ENCODE assay signal across 35 cellular contexts in the genomic region with DNA sequence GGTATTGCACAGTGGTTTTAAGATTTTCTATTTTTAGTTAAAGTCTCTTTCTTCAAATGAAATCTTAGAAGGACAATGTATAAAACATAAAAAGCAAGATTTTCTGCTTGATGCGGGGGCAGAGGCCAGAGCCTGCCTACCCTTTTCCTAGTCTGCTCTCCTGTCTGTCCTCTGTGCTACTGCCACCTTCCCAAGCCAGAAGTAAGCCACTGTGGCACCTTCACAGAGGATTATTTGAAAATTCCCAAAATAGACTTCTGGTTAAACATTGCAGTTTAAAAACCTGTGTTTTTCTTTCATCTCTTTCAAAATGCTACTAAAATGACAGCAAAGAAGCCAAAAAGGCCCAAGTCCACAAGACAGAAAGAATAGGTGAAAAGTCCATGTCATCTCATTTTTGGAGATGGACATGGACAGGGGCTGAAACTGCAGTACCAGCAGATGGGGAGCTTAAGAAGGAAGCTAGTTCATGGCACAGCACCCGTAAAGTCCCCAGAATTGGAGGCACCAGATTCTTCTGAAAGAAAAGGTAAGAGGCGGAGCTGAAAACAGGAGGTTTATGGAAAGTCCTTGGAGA. TPM values are rescaled to one million over a fixed set of nuclear protein-coding genes. Genes with fewer than 3 reads are reported as not detected.
"Had no signal": no experiment of that assay in that cellular context is flagged by ENCODE, and none has a peak within 500 bp of the region (broad histone marks: within the 10 kb centered on the region; RNA-seq: fewer than 3 reads in every experiment).

No MANE protein-coding gene starts in this region.

- ATAC-seq: activated CD8-positive, alpha-beta T cell treated with anti-CD3 and anti-CD28 coated beads for 36 hours; activated naive CD4-positive, alpha-beta T cell treated with anti-CD3 and anti-CD28 coated beads, Interleukin-2, amount 50 U/mL, for 72 hours; activated T-cell treated with anti-CD3 and anti-CD28 coated beads, Interleukin-2, amount 50 U/mL, for 4 hours; activated T-cell treated with anti-CD3 and anti-CD28 coated beads, Interleukin-2, amount 50 U/mL, for 72 hours; activated T-helper 17 cell treated with anti-CD3 and anti-CD28 coated beads, Interleukin-2, amount 50 U/mL, for 72 hours; body of pancreas had no signal

- H3K9me3 ChIP-seq: adrenal gland, body of pancreas, breast epithelium had no signal

- DNase-seq: activated B cell treated with CpG ODN at 0.5 μM for 24 hours; activated CD4-positive, alpha-beta memory T cell treated with anti-CD3 and anti-CD28 coated beads for 36 hours; activated CD4-positive, alpha-beta T cell treated with anti-CD3 and anti-CD28 coated beads for 4 hours; activated CD4-positive, alpha-beta T cell treated with anti-CD3 and anti-CD28 coated beads, Interleukin-2, amount 10 ng/mL, durations not matched to agents 24 days and 14 days; activated CD4-positive, alpha-beta T cell treated with anti-CD3 and anti-CD28 coated beads, Interleukin-2, amount 50 U/mL, for 1 hour; activated CD4-positive, alpha-beta T cell treated with anti-CD3 and anti-CD28 coated beads, Interleukin-2, amount 50 U/mL, for 4 hours; activated CD4-positive, CD25-positive, alpha-beta regulatory T cell treated with anti-CD3 and anti-CD28 coated beads, Interleukin-2, amount 50 U/mL, for 72 hours; activated CD8-positive, alpha-beta memory T cell treated with anti-CD3 and anti-CD28 coated beads, Interleukin-2, amount 50 U/mL, for 4 hours; activated CD8-positive, alpha-beta T cell treated with anti-CD3 and anti-CD28 coated beads for 36 hours; activated effector memory CD4-positive, alpha-beta T cell treated with anti-CD3 and anti-CD28 coated beads, Interleukin-2, amount 50 U/mL, for 16 hours; activated gamma-delta T cell treated with Interleukin-2 at 50 U/mL for 16 hours; activated naive CD4-positive, alpha-beta T cell; activated naive CD4-positive, alpha-beta T cell treated with anti-CD3 and anti-CD28 coated beads for 36 hours; activated naive CD4-positive, alpha-beta T cell treated with anti-CD3 and anti-CD28 coated beads, Interleukin-2, amount 50 U/mL, for 16 hours; activated naive CD8-positive, alpha-beta T cell treated with anti-CD3 and anti-CD28 coated beads for 36 hours; activated T-cell treated with anti-CD3 and anti-CD28 coated beads for 4 hours; activated T-cell treated with anti-CD3 and anti-CD28 coated beads, Interleukin-2, amount 50 U/mL, for 1 hour; activated T-cell treated with anti-CD3 and anti-CD28 coated beads, Interleukin-2, amount 50 U/mL, for 4 hours; activated T-cell treated with anti-CD3 and anti-CD28 coated beads, Interleukin-2, amount 50 U/mL, for 72 hours; adrenal gland; amniotic stem cell; aorta; body of pancreas; brain microvascular endothelial cell; central memory CD4-positive, alpha-beta T cell; T-helper 2 cell; T-helper 9 cell had no signal

- H3K27ac ChIP-seq: adrenal gland, body of pancreas, brain microvascular endothelial cell, breast epithelium, VCaP had no signal

- H3K36me3 ChIP-seq: adrenal gland, brain microvascular endothelial cell, breast epithelium had no signal

- FAIRE-seq: astrocyte, TTC549 had no signal

- H3K4me3 ChIP-seq: adrenal gland, body of pancreas, breast epithelium had no signal

- H3K4me1 ChIP-seq: adrenal gland, body of pancreas, breast epithelium had no signal

- H3K27me3 ChIP-seq: adrenal gland, body of pancreas, brain microvascular endothelial cell, breast epithelium had no signal

RNA-seq across cellular contexts. Expression of gene PAQR9, which starts 37.0 kb away (rescaled TPM):
- total RNA-seq: activated B cell treated with CpG ODN at 0.5 μM for 24 hours; activated CD4-positive, alpha-beta memory T cell treated with anti-CD3 and anti-CD28 coated beads for 36 hours; activated CD4-positive, alpha-beta T cell treated with anti-CD3 and anti-CD28 coated beads, Interleukin-2, amount 10 ng/mL, durations not matched to agents 24 days and 14 days; activated CD8-positive, alpha-beta memory T cell treated with anti-CD3 and anti-CD28 coated beads for 36 hours; activated CD8-positive, alpha-beta T cell treated with anti-CD3 and anti-CD28 coated beads for 36 hours; activated naive CD4-positive, alpha-beta T cell treated with anti-CD3 and anti-CD28 coated beads for 36 hours; activated naive CD4-positive, alpha-beta T cell treated with anti-CD3 and anti-CD28 coated beads, Interleukin-2, amount 50 U/mL, for 72 hours; activated naive CD8-positive, alpha-beta T cell treated with anti-CD3 and anti-CD28 coated beads for 36 hours; activated T-cell treated with anti-CD3 and anti-CD28 coated beads, Interleukin-2, amount 50 U/mL, for 4 hours; activated T-cell treated with anti-CD3 and anti-CD28 coated beads, Interleukin-2, amount 50 U/mL, for 72 hours; activated T-helper 1 cell treated with anti-CD3 and anti-CD28 coated beads, Interleukin-12 subunit alpha, Interleukin-12 subunit beta, Interleukin-2, Interleukin-4 antibody, amounts not matched to agents 30 ng/mL and 10 ng/mL and 1 ng/mL, durations not matched to agents 14 hours and 24 hours and 36 hours; activated T-helper 17 cell treated with anti-CD3 and anti-CD28 coated beads, Interleukin-2, amount 50 U/mL, for 72 hours; aorta; breast epithelium had no signal
- polyA plus RNA-seq: aorta had no signal

RNA-seq across cellular contexts. Expression of gene PCOLCE2, which starts 37.6 kb away (rescaled TPM):
- total RNA-seq: activated B cell treated with CpG ODN at 0.5 μM for 24 hours; activated naive CD4-positive, alpha-beta T cell treated with anti-CD3 and anti-CD28 coated beads, Interleukin-2, amount 50 U/mL, for 72 hours; activated T-cell treated with anti-CD3 and anti-CD28 coated beads, Interleukin-2, amount 50 U/mL, for 72 hours; activated T-helper 1 cell treated with anti-CD3 and anti-CD28 coated beads, Interleukin-12 subunit alpha, Interleukin-12 subunit beta, Interleukin-2, Interleukin-4 antibody, amounts not matched to agents 30 ng/mL and 10 ng/mL and 1 ng/mL, durations not matched to agents 14 hours and 24 hours and 36 hours had no signal
